Comparison of ENCODE assay signal across 1 cellular context in the genomic region with DNA sequence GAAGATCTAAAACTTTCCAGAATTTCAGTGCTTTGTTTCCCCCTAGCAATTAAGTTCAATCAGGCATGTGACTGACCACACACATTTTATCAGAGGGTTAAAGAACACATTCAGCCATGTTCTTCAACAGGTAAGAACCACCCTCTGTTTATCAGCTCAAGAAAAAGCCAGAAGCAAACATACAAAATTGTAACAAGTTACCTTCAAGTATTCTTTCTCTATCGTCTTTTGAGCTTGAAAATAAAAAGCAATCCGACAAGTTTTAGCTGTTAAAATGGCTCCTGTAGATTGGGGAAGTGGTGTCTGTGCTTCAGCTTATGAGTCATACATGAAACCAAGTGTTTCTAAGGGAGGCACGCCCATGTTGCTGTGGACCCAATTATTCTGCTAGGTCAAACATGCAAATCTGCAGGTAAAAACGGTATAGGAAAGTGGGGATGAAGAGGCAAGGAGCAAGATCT.
A peak's percentile ranks its signal among the peaks of the same experiment; 100 is the strongest.
TF ChIP-seq lines count a peak whose summit lies in the region.

A gene (minus strand): TSS at position 290 of the 461 bp plus-strand sequence. CDS start 37,262 bp downstream, outside the sequence.

TF ChIP-seq in GM12878, 131 proteins besides CTCF, POLR2A, EP300 and RAD21 (continued from another document and continues in another):
- TF ChIP-seq, protein P1, sequence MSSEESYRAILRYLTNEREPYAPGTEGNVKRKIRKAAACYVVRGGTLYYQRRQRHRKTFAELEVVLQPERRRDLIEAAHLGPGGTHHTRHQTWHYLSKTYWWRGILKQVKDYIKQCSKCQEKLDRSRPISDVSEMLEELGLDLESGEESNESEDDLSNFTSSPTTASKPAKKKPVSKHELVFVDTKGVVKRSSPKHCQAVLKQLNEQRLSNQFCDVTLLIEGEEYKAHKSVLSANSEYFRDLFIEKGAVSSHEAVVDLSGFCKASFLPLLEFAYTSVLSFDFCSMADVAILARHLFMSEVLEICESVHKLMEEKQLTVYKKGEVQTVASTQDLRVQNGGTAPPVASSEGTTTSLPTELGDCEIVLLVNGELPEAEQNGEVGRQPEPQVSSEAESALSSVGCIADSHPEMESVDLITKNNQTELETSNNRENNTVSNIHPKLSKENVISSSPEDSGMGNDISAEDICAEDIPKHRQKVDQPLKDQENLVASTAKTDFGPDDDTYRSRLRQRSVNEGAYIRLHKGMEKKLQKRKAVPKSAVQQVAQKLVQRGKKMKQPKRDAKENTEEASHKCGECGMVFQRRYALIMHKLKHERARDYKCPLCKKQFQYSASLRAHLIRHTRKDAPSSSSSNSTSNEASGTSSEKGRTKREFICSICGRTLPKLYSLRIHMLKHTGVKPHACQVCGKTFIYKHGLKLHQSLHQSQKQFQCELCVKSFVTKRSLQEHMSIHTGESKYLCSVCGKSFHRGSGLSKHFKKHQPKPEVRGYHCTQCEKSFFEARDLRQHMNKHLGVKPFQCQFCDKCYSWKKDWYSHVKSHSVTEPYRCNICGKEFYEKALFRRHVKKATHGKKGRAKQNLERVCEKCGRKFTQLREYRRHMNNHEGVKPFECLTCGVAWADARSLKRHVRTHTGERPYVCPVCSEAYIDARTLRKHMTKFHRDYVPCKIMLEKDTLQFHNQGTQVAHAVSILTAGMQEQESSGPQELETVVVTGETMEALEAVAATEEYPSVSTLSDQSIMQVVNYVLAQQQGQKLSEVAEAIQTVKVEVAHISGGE (CRISPR knock-in tag; IDR thresholded peaks at IDR 0.05): no peak
- TF ChIP-seq, protein P2, sequence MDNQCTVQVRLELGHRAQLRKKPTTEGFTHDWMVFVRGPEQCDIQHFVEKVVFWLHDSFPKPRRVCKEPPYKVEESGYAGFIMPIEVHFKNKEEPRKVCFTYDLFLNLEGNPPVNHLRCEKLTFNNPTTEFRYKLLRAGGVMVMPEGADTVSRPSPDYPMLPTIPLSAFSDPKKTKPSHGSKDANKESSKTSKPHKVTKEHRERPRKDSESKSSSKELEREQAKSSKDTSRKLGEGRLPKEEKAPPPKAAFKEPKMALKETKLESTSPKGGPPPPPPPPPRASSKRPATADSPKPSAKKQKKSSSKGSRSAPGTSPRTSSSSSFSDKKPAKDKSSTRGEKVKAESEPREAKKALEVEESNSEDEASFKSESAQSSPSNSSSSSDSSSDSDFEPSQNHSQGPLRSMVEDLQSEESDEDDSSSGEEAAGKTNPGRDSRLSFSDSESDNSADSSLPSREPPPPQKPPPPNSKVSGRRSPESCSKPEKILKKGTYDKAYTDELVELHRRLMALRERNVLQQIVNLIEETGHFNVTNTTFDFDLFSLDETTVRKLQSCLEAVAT (IDR thresholded peaks at IDR 0.05): peak; percentile 93
- TF ChIP-seq SREBF1 (IDR thresholded peaks at IDR 0.05; ENCODE audit: low read length): no peak
- 0 out of 2 replicates have a peak, but pooled peaks have one; percentile 90 for TF ChIP-seq STAT3 (IDR thresholded peaks at IDR 0.05; ENCODE audit: low read depth, low read length)
- no peak for TF ChIP-seq NRF1 (conservative IDR thresholded peaks at IDR 0.05; ENCODE audit: low read depth, low read length)
- no peak; the same call in 1 of the 2 replicates for TF ChIP-seq RCOR1 (conservative IDR thresholded peaks at IDR 0.05; ENCODE audit: low read depth, low read length)
- TF ChIP-seq, protein P3, sequence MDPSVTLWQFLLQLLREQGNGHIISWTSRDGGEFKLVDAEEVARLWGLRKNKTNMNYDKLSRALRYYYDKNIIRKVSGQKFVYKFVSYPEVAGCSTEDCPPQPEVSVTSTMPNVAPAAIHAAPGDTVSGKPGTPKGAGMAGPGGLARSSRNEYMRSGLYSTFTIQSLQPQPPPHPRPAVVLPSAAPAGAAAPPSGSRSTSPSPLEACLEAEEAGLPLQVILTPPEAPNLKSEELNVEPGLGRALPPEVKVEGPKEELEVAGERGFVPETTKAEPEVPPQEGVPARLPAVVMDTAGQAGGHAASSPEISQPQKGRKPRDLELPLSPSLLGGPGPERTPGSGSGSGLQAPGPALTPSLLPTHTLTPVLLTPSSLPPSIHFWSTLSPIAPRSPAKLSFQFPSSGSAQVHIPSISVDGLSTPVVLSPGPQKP (IDR thresholded peaks at IDR 0.05; ENCODE audit: low read depth, low read length): no peak
- TF ChIP-seq, protein P4, sequence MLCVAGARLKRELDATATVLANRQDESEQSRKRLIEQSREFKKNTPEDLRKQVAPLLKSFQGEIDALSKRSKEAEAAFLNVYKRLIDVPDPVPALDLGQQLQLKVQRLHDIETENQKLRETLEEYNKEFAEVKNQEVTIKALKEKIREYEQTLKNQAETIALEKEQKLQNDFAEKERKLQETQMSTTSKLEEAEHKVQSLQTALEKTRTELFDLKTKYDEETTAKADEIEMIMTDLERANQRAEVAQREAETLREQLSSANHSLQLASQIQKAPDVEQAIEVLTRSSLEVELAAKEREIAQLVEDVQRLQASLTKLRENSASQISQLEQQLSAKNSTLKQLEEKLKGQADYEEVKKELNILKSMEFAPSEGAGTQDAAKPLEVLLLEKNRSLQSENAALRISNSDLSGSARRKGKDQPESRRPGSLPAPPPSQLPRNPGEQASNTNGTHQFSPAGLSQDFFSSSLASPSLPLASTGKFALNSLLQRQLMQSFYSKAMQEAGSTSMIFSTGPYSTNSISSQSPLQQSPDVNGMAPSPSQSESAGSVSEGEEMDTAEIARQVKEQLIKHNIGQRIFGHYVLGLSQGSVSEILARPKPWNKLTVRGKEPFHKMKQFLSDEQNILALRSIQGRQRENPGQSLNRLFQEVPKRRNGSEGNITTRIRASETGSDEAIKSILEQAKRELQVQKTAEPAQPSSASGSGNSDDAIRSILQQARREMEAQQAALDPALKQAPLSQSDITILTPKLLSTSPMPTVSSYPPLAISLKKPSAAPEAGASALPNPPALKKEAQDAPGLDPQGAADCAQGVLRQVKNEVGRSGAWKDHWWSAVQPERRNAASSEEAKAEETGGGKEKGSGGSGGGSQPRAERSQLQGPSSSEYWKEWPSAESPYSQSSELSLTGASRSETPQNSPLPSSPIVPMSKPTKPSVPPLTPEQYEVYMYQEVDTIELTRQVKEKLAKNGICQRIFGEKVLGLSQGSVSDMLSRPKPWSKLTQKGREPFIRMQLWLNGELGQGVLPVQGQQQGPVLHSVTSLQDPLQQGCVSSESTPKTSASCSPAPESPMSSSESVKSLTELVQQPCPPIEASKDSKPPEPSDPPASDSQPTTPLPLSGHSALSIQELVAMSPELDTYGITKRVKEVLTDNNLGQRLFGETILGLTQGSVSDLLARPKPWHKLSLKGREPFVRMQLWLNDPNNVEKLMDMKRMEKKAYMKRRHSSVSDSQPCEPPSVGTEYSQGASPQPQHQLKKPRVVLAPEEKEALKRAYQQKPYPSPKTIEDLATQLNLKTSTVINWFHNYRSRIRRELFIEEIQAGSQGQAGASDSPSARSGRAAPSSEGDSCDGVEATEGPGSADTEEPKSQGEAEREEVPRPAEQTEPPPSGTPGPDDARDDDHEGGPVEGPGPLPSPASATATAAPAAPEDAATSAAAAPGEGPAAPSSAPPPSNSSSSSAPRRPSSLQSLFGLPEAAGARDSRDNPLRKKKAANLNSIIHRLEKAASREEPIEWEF (IDR thresholded peaks at IDR 0.05; ENCODE audit: insufficient replicate concordance, low read depth, low read length): no peak
- TF ChIP-seq, protein P5, sequence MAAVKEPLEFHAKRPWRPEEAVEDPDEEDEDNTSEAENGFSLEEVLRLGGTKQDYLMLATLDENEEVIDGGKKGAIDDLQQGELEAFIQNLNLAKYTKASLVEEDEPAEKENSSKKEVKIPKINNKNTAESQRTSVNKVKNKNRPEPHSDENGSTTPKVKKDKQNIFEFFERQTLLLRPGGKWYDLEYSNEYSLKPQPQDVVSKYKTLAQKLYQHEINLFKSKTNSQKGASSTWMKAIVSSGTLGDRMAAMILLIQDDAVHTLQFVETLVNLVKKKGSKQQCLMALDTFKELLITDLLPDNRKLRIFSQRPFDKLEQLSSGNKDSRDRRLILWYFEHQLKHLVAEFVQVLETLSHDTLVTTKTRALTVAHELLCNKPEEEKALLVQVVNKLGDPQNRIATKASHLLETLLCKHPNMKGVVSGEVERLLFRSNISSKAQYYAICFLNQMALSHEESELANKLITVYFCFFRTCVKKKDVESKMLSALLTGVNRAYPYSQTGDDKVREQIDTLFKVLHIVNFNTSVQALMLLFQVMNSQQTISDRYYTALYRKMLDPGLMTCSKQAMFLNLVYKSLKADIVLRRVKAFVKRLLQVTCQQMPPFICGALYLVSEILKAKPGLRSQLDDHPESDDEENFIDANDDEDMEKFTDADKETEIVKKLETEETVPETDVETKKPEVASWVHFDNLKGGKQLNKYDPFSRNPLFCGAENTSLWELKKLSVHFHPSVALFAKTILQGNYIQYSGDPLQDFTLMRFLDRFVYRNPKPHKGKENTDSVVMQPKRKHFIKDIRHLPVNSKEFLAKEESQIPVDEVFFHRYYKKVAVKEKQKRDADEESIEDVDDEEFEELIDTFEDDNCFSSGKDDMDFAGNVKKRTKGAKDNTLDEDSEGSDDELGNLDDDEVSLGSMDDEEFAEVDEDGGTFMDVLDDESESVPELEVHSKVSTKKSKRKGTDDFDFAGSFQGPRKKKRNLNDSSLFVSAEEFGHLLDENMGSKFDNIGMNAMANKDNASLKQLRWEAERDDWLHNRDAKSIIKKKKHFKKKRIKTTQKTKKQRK (IDR thresholded peaks at IDR 0.05; ENCODE audit: low read depth, low read length): no peak
- TF ChIP-seq NR2C1 (IDR thresholded peaks at IDR 0.05): no peak
- peak; percentile 90 for TF ChIP-seq JUNB (IDR thresholded peaks at IDR 0.05)
- no peak for TF ChIP-seq FOS (IDR thresholded peaks at IDR 0.05; ENCODE audit: borderline replicate concordance, extremely low read depth, insufficient read length)
- 0 out of 2 replicates have a peak, but pooled peaks have one; percentile 41 for TF ChIP-seq MEF2A (IDR thresholded peaks at IDR 0.05; ENCODE audit: insufficient read depth, low read depth, low read length)
- TF ChIP-seq, protein P6, sequence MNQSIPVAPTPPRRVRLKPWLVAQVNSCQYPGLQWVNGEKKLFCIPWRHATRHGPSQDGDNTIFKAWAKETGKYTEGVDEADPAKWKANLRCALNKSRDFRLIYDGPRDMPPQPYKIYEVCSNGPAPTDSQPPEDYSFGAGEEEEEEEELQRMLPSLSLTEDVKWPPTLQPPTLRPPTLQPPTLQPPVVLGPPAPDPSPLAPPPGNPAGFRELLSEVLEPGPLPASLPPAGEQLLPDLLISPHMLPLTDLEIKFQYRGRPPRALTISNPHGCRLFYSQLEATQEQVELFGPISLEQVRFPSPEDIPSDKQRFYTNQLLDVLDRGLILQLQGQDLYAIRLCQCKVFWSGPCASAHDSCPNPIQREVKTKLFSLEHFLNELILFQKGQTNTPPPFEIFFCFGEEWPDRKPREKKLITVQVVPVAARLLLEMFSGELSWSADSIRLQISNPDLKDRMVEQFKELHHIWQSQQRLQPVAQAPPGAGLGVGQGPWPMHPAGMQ (IDR thresholded peaks at IDR 0.05; ENCODE audit: borderline replicate concordance): no peak
- TF ChIP-seq, protein P7, sequence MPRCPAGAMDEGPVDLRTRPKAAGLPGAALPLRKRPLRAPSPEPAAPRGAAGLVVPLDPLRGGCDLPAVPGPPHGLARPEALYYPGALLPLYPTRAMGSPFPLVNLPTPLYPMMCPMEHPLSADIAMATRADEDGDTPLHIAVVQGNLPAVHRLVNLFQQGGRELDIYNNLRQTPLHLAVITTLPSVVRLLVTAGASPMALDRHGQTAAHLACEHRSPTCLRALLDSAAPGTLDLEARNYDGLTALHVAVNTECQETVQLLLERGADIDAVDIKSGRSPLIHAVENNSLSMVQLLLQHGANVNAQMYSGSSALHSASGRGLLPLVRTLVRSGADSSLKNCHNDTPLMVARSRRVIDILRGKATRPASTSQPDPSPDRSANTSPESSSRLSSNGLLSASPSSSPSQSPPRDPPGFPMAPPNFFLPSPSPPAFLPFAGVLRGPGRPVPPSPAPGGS (IDR thresholded peaks at IDR 0.05; ENCODE audit: borderline replicate concordance, insufficient read depth, low read depth, low read length, poor library complexity, severe bottlenecking): peak; percentile 71
- TF ChIP-seq WRNIP1 (IDR thresholded peaks at IDR 0.05; ENCODE audit: borderline replicate concordance, low read depth, low read length): no peak
- TF ChIP-seq SIX5 (IDR thresholded peaks at IDR 0.05; ENCODE audit: low read depth, low read length, severe bottlenecking): no peak
- no peak for TF ChIP-seq CBX3 (IDR thresholded peaks at IDR 0.05; ENCODE audit: borderline replicate concordance, low read depth)
- peak; percentile 95 for TF ChIP-seq YY1 (IDR thresholded peaks at IDR 0.05; ENCODE audit: low read depth, low read length)
- TF ChIP-seq, protein P8, sequence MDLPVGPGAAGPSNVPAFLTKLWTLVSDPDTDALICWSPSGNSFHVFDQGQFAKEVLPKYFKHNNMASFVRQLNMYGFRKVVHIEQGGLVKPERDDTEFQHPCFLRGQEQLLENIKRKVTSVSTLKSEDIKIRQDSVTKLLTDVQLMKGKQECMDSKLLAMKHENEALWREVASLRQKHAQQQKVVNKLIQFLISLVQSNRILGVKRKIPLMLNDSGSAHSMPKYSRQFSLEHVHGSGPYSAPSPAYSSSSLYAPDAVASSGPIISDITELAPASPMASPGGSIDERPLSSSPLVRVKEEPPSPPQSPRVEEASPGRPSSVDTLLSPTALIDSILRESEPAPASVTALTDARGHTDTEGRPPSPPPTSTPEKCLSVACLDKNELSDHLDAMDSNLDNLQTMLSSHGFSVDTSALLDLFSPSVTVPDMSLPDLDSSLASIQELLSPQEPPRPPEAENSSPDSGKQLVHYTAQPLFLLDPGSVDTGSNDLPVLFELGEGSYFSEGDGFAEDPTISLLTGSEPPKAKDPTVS (IDR thresholded peaks at IDR 0.05; ENCODE audit: low read depth, low read length): no peak
- peak; percentile 90 for TF ChIP-seq TAF1 (IDR thresholded peaks at IDR 0.05; ENCODE audit: borderline replicate concordance, low read depth, low read length)
- no peak for TF ChIP-seq ZZZ3 (IDR thresholded peaks at IDR 0.05; ENCODE audit: control insufficient read depth, insufficient read length, low read depth)
- peak; percentile 47; the same call in 1 of the 2 replicates for TF ChIP-seq MTA3 (IDR thresholded peaks at IDR 0.05; ENCODE audit: borderline replicate concordance, low read length)
- TF ChIP-seq, protein P9, sequence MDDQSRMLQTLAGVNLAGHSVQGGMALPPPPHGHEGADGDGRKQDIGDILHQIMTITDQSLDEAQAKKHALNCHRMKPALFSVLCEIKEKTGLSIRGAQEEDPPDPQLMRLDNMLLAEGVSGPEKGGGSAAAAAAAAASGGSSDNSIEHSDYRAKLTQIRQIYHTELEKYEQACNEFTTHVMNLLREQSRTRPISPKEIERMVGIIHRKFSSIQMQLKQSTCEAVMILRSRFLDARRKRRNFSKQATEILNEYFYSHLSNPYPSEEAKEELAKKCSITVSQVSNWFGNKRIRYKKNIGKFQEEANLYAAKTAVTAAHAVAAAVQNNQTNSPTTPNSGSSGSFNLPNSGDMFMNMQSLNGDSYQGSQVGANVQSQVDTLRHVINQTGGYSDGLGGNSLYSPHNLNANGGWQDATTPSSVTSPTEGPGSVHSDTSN (IDR thresholded peaks at IDR 0.05; ENCODE audit: insufficient replicate concordance, low read depth, low read length): no peak
- peak in 1 of 2 experiments; percentile 61; a peak in 1 of 4 replicates for TF ChIP-seq CEBPB (IDR thresholded peaks at IDR 0.05; ENCODE audit: borderline replicate concordance in 1 of 2, low read depth in 2 of 2, low read length in 2 of 2)
- no peak for TF ChIP-seq NFYA (IDR thresholded peaks at IDR 0.05; ENCODE audit: borderline replicate concordance, low read depth, low read length)
- peak; percentile 89 for TF ChIP-seq POLR2AphosphoS5 (IDR thresholded peaks at IDR 0.05; ENCODE audit: low read length)
- no peak for TF ChIP-seq ZNF622 (IDR thresholded peaks at IDR 0.05)
- peak; percentile 64 for TF ChIP-seq MEF2B (IDR thresholded peaks at IDR 0.05; ENCODE audit: partially characterized antibody, poor library complexity, severe bottlenecking)
